In the genomic region with DNA sequence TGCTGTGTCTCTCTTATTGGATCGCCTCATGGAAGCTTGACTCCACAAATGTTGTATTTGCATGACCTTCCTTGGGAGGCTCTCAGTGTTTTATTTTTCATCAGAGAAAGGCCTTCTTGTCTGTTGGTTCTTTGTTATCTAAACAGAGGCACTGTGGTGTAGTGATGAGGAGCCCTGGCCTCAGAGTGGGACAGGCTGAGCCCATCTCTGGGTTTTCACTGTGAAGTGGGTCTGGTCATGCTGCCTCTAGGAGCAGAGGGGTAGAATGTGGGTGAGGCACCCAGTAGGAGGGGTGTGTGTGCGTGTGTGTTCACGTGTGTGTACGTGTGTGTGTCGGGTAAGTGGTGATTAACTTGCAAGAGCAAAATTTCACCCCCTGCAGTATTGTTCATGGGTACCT, we compare ENCODE assay signal across 13 cellular contexts. TPM values are rescaled to one million over a fixed set of nuclear protein-coding genes. Genes with fewer than 3 reads are reported as not detected.
A peak's percentile ranks its signal among the peaks of the same experiment; 100 is the strongest.
DNase-seq lines count a peak whose midpoint lies in the region; ATAC-seq and TF ChIP-seq lines count a peak whose summit lies in the region.
"Had no signal": no experiment of that assay in that cellular context is flagged by ENCODE, and none has a peak within 500 bp of the region (broad histone marks: within the 10 kb centered on the region; RNA-seq: fewer than 3 reads in every experiment).

No MANE protein-coding gene starts in this region.

- H3K27ac ChIP-seq in subcutaneous abdominal adipose tissue (ENCODE audit: low read depth, low read length): peak overlapping the region; percentile 57

- no peak for DNase-seq in activated CD8-positive, alpha-beta memory T cell treated with anti-CD3 and anti-CD28 coated beads, Interleukin-2, amount 10 ng/mL, durations not matched to agents 7 days and 5 days
- DNase-seq in activated CD8-positive, alpha-beta memory T cell treated with anti-CD3 and anti-CD28 coated beads for 24 hours: no peak
- DNase-seq in WTC11 (ENCODE audit: low spot score) (no peak), globus pallidus (ENCODE audit: low spot score) (peak; percentile 83), NCI-H187 (lab: John Stamatoyannopoulos, UW) (no peak), left lobe of liver (ENCODE audit: low spot score) (no peak)
- DNase-seq: activated CD8-positive, alpha-beta memory T cell treated with anti-CD3 and anti-CD28 coated beads, Interleukin-2, amount 50 U/mL, for 48 hours; endodermal cell; kidney; NCI-H446 treated with DMSO at 0.1 percent for 48 hours; trophoblast cell had no signal

- peak overlapping the region; percentile 97 for H3K27ac Mint-ChIP-seq in activated CD8-positive, alpha-beta memory T cell treated with anti-CD3 and anti-CD28 coated beads, Interleukin-2, amount 10 ng/mL, durations not matched to agents 7 days and 5 days
- 0 out of 2 replicates have a peak overlapping the region, but pooled peaks have one; percentile 55 for H3K27ac Mint-ChIP-seq in WTC11
- H3K27ac Mint-ChIP-seq: endodermal cell had no signal

- no peaks in the 10 kb centered on the region for H3K27me3 Mint-ChIP-seq in activated CD8-positive, alpha-beta memory T cell treated with anti-CD3 and anti-CD28 coated beads, Interleukin-2, amount 10 ng/mL, durations not matched to agents 7 days and 5 days
- no peaks in the 10 kb centered on the region for H3K27me3 Mint-ChIP-seq in WTC11 (ENCODE audit: low read depth)

- peaks cover 0 to 5% (median 0%) of the 10 kb centered on the region in 5 donors for H3K36me3 ChIP-seq in subcutaneous abdominal adipose tissue (ENCODE audit: control insufficient read depth in 5 of 5, insufficient read depth in 5 of 5, low read length in 5 of 5)

- no peaks in the 10 kb centered on the region for H3K27me3 ChIP-seq in subcutaneous abdominal adipose tissue (ENCODE audit: control insufficient read depth in 5 of 5, insufficient read depth in 4 of 5, low read length in 5 of 5)

- no peak for ATAC-seq in activated CD8-positive, alpha-beta memory T cell treated with anti-CD3 and anti-CD28 coated beads, Interleukin-2, amount 10 ng/mL, durations not matched to agents 7 days and 5 days
- no peak for ATAC-seq in WTC11
- ATAC-seq in HG02588 (IDR thresholded peaks at IDR 0.05; ENCODE audit: unreplicated experiment): no peak
- ATAC-seq in left lobe of liver: no peak

- no peak overlapping the region for H3K4me3 Mint-ChIP-seq in activated CD8-positive, alpha-beta memory T cell treated with anti-CD3 and anti-CD28 coated beads, Interleukin-2, amount 10 ng/mL, durations not matched to agents 7 days and 5 days
- H3K4me3 Mint-ChIP-seq in WTC11: no peak overlapping the region
- H3K4me3 Mint-ChIP-seq: endodermal cell had no signal

- H3K4me1 Mint-ChIP-seq in activated CD8-positive, alpha-beta memory T cell treated with anti-CD3 and anti-CD28 coated beads, Interleukin-2, amount 10 ng/mL, durations not matched to agents 7 days and 5 days: peaks cover 97% of the 10 kb centered on the region
- peaks cover 49% of the 10 kb centered on the region for H3K4me1 Mint-ChIP-seq in WTC11

- POLR2A ChIA-PET in WTC11 (lab: Charles Lee): no interaction called here

- H3K4me1 ChIP-seq in subcutaneous abdominal adipose tissue (ENCODE audit: control insufficient read depth in 5 of 5, insufficient read depth in 5 of 5, low read length in 5 of 5): peaks cover 49 to 100% (median 91%) of the 10 kb centered on the region in 5 donors

- no peak overlapping the region for H3K9ac ChIP-seq in subcutaneous abdominal adipose tissue (ENCODE audit: low read length in 5 of 5)

- CTCF ChIA-PET in activated CD8-positive, alpha-beta memory T cell treated with anti-CD3 and anti-CD28 coated beads, Interleukin-2, amount 10 ng/mL, durations not matched to agents 7 days and 5 days (lab: Charles Lee): interaction anchor here (1.0 to 3.7 kb wide), 5 partner anchors 22 to 148 kb away, joined by 3 to 10 read pairs (median 6); no protein-coding TSS in a partner anchor
- CTCF ChIA-PET in WTC11 (lab: Charles Lee): interaction anchor here (2.4 kb wide), 1 partner anchor 94 kb away, joined by 6 read pairs; no protein-coding TSS in a partner anchor

- no peaks in the 10 kb centered on the region for H3K9me3 Mint-ChIP-seq in activated CD8-positive, alpha-beta memory T cell treated with anti-CD3 and anti-CD28 coated beads, Interleukin-2, amount 10 ng/mL, durations not matched to agents 7 days and 5 days (ENCODE audit: low read depth)
- H3K9me3 Mint-ChIP-seq in WTC11: no peaks in the 10 kb centered on the region
- H3K9me3 Mint-ChIP-seq: endodermal cell had no signal

- H3K36me3 Mint-ChIP-seq in activated CD8-positive, alpha-beta memory T cell treated with anti-CD3 and anti-CD28 coated beads, Interleukin-2, amount 10 ng/mL, durations not matched to agents 7 days and 5 days: peaks cover 14% of the 10 kb centered on the region
- H3K36me3 Mint-ChIP-seq in WTC11: no peaks in the 10 kb centered on the region

- H3K4me3 ChIP-seq in subcutaneous abdominal adipose tissue (ENCODE audit: low read depth in 1 of 5, low read length in 5 of 5): no peak overlapping the region

- H3K9me3 ChIP-seq in subcutaneous abdominal adipose tissue (ENCODE audit: control insufficient read depth in 5 of 5, low read length in 5 of 5): no peaks in the 10 kb centered on the region

- TF ChIP-seq CTCF in WTC11 (IDR thresholded peaks at IDR 0.05): no peak

TF ChIP-seq in WTC11, 78 proteins besides CTCF, POLR2A, EP300 and RAD21:
- no peak for TF ChIP-seq IRF2 (CRISPR knock-in tag; IDR thresholded peaks at IDR 0.05; ENCODE audit: borderline replicate concordance, low read depth)
- TF ChIP-seq ZNF232 (CRISPR knock-in tag; IDR thresholded peaks at IDR 0.05): no peak
- no peak for TF ChIP-seq ZNF121 (CRISPR knock-in tag; IDR thresholded peaks at IDR 0.05)
- TF ChIP-seq ELF4 (CRISPR knock-in tag; IDR thresholded peaks at IDR 0.05; ENCODE audit: low read depth): no peak
- TF ChIP-seq, protein P1, sequence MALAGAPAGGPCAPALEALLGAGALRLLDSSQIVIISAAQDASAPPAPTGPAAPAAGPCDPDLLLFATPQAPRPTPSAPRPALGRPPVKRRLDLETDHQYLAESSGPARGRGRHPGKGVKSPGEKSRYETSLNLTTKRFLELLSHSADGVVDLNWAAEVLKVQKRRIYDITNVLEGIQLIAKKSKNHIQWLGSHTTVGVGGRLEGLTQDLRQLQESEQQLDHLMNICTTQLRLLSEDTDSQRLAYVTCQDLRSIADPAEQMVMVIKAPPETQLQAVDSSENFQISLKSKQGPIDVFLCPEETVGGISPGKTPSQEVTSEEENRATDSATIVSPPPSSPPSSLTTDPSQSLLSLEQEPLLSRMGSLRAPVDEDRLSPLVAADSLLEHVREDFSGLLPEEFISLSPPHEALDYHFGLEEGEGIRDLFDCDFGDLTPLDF (CRISPR knock-in tag; IDR thresholded peaks at IDR 0.05): no peak
- no peak for TF ChIP-seq USF1 (CRISPR knock-in tag; IDR thresholded peaks at IDR 0.05)
- TF ChIP-seq CREB1 (CRISPR knock-in tag; IDR thresholded peaks at IDR 0.05): no peak
- no peak for TF ChIP-seq PRRX2 (CRISPR knock-in tag; IDR thresholded peaks at IDR 0.05)
- no peak for TF ChIP-seq TP53 (CRISPR knock-in tag; IDR thresholded peaks at IDR 0.05)
- no peak for TF ChIP-seq ZNF396 (CRISPR knock-in tag; IDR thresholded peaks at IDR 0.05; ENCODE audit: borderline replicate concordance)
- no peak for TF ChIP-seq GRHL2 (CRISPR knock-in tag; IDR thresholded peaks at IDR 0.05; ENCODE audit: insufficient replicate concordance, severe bottlenecking)
- TF ChIP-seq CBFB (CRISPR knock-in tag; IDR thresholded peaks at IDR 0.05; ENCODE audit: low read depth): no peak
- TF ChIP-seq, protein P2, sequence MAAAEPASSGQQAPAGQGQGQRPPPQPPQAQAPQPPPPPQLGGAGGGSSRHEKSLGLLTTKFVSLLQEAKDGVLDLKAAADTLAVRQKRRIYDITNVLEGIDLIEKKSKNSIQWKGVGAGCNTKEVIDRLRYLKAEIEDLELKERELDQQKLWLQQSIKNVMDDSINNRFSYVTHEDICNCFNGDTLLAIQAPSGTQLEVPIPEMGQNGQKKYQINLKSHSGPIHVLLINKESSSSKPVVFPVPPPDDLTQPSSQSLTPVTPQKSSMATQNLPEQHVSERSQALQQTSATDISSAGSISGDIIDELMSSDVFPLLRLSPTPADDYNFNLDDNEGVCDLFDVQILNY (CRISPR knock-in tag; IDR thresholded peaks at IDR 0.05): no peak
- no peak for TF ChIP-seq ATF3 (CRISPR knock-in tag; conservative IDR thresholded peaks at IDR 0.05)
TF ChIP-seq in WTC11: peak in this region for 0.

RNA-seq across cellular contexts. Expression of gene KLF13, which starts 14.4 kb away (rescaled TPM):
- total RNA-seq in activated CD8-positive, alpha-beta memory T cell treated with anti-CD3 and anti-CD28 coated beads, Interleukin-2, amount 10 ng/mL, durations not matched to agents 7 days and 5 days: 100 to 1,000 TPM; 163 to 206 TPM
- 36.9 to 38.1 TPM (median 37.2 TPM) in 3 replicates for total RNA-seq in WTC11 (2021)
- total RNA-seq in left lobe of liver: 91.9 TPM
